ENCODE assay signal across 8 cellular contexts in genomic region chr18:51029378-51029693, GRCh38. TPM values are rescaled to one million over a fixed set of nuclear protein-coding genes. Genes with fewer than 3 reads are reported as not detected.
DNase-seq lines count a peak whose midpoint lies in the region.

No MANE protein-coding gene starts in this region.

- no peaks in the 10 kb centered on the region for H3K27me3 ChIP-seq in iPS-15b (ENCODE audit: control insufficient read depth, insufficient read depth, low read length)

- H3K36me3 ChIP-seq in iPS-15b (ENCODE audit: control insufficient read depth, insufficient read depth, low read length): no peaks in the 10 kb centered on the region

- peaks cover 22% of the 10 kb centered on the region for H3K4me1 ChIP-seq in iPS-15b (ENCODE audit: control insufficient read depth, insufficient read depth, low read length)

- H3K36me3 Mint-ChIP-seq in activated T-cell treated with anti-CD3 and anti-CD28 coated beads, Interleukin-2, amount 50 U/mL, for 24 hours (ENCODE audit: low read depth): peaks cover 47% of the 10 kb centered on the region
- H3K36me3 Mint-ChIP-seq in activated T-helper 2 cell treated with anti-CD3 and anti-CD28 coated beads, Interferon-gamma antibody, Interleukin-2, Interleukin-4, amounts not matched to agents 10 μg/mL and 5 μg/mL and 100 μg/mL, durations not matched to agents 14 hours and 24 hours and 36 hours (ENCODE audit: low read depth): peaks cover 33% of the 10 kb centered on the region

- H3K4me3 Mint-ChIP-seq in activated T-cell treated with anti-CD3 and anti-CD28 coated beads, Interleukin-2, amount 50 U/mL, for 24 hours: peak overlapping the region; percentile 96
- peak overlapping the region; percentile 96 for H3K4me3 Mint-ChIP-seq in activated T-helper 2 cell treated with anti-CD3 and anti-CD28 coated beads, Interferon-gamma antibody, Interleukin-2, Interleukin-4, amounts not matched to agents 10 μg/mL and 5 μg/mL and 100 μg/mL, durations not matched to agents 14 hours and 24 hours and 36 hours (ENCODE audit: low read depth)

- intact Hi-C loops in activated T-helper 2 cell treated with anti-CD3 and anti-CD28 coated beads, Interferon-gamma antibody, Interleukin-2, Interleukin-4, amounts not matched to agents 10 μg/mL and 5 μg/mL and 100 μg/mL, durations not matched to agents 14 hours and 24 hours and 36 hours (cut with micrococcal nuclease): loop anchor here (2.0 kb wide), 1 partner anchor 61 kb away; the partner anchor contains the start of gene ELAC1

- H3K27ac ChIP-seq in substantia nigra (ENCODE audit: low read depth, low read length, poor library complexity, severe bottlenecking): peak overlapping the region; percentile 86

- peak overlapping the region; percentile 87 for H3K4me3 ChIP-seq in iPS-15b (ENCODE audit: low read depth, low read length)

- H3K27ac Mint-ChIP-seq in activated T-cell treated with anti-CD3 and anti-CD28 coated beads, Interleukin-2, amount 50 U/mL, for 24 hours: peak overlapping the region; percentile 99
- peak overlapping the region; percentile 92 for H3K27ac Mint-ChIP-seq in activated T-helper 2 cell treated with anti-CD3 and anti-CD28 coated beads, Interferon-gamma antibody, Interleukin-2, Interleukin-4, amounts not matched to agents 10 μg/mL and 5 μg/mL and 100 μg/mL, durations not matched to agents 14 hours and 24 hours and 36 hours

- H3K27me3 Mint-ChIP-seq in activated T-cell treated with anti-CD3 and anti-CD28 coated beads, Interleukin-2, amount 50 U/mL, for 24 hours: no peaks in the 10 kb centered on the region
- H3K27me3 Mint-ChIP-seq in activated T-helper 2 cell treated with anti-CD3 and anti-CD28 coated beads, Interferon-gamma antibody, Interleukin-2, Interleukin-4, amounts not matched to agents 10 μg/mL and 5 μg/mL and 100 μg/mL, durations not matched to agents 14 hours and 24 hours and 36 hours (ENCODE audit: low read depth): no peaks in the 10 kb centered on the region

- peak overlapping the region; percentile 75 for H3K9ac ChIP-seq in iPS-15b (ENCODE audit: low read depth, low read length)

- no peaks in the 10 kb centered on the region for H3K9me3 Mint-ChIP-seq in activated T-cell treated with anti-CD3 and anti-CD28 coated beads, Interleukin-2, amount 50 U/mL, for 24 hours
- H3K9me3 Mint-ChIP-seq in activated T-helper 2 cell treated with anti-CD3 and anti-CD28 coated beads, Interferon-gamma antibody, Interleukin-2, Interleukin-4, amounts not matched to agents 10 μg/mL and 5 μg/mL and 100 μg/mL, durations not matched to agents 14 hours and 24 hours and 36 hours: no peaks in the 10 kb centered on the region

- peaks cover 55% of the 10 kb centered on the region for H3K4me1 Mint-ChIP-seq in activated T-cell treated with anti-CD3 and anti-CD28 coated beads, Interleukin-2, amount 50 U/mL, for 24 hours (ENCODE audit: low read depth)
- H3K4me1 Mint-ChIP-seq in activated T-helper 2 cell treated with anti-CD3 and anti-CD28 coated beads, Interferon-gamma antibody, Interleukin-2, Interleukin-4, amounts not matched to agents 10 μg/mL and 5 μg/mL and 100 μg/mL, durations not matched to agents 14 hours and 24 hours and 36 hours (ENCODE audit: low read depth): peaks cover 39% of the 10 kb centered on the region

- no peak for DNase-seq in activated T-cell treated with anti-CD3 and anti-CD28 coated beads, Interleukin-2, amount 50 U/mL, for 24 hours
- DNase-seq in activated T-cell treated with anti-CD3 and anti-CD28 coated beads for 4 hours (no peak), substantia nigra (lab: John Stamatoyannopoulos, UW) (no peak), NCI-H510A treated with DMSO at 0.1 percent for 48 hours (lab: John Stamatoyannopoulos, UW) (no peak), NCI-H128 (lab: John Stamatoyannopoulos, UW; ENCODE audit: unreplicated experiment) (no peak)
- no peak for DNase-seq in activated T-helper 2 cell treated with anti-CD3 and anti-CD28 coated beads, Interferon-gamma antibody, Interleukin-2, Interleukin-4, amounts not matched to agents 10 μg/mL and 5 μg/mL and 100 μg/mL, durations not matched to agents 14 hours and 24 hours and 36 hours (ENCODE audit: low spot score)
- DNase-seq in activated CD4-positive, alpha-beta T cell treated with anti-CD3 and anti-CD28 coated beads for 48 hours: no peak

- no peaks in the 10 kb centered on the region for H3K9me3 ChIP-seq in iPS-15b (ENCODE audit: control insufficient read depth, insufficient read depth, low read length)

RNA-seq across cellular contexts. Expression of gene SMAD4, which starts 0.7 kb away (rescaled TPM):
- total RNA-seq in activated T-helper 2 cell treated with anti-CD3 and anti-CD28 coated beads, Interferon-gamma antibody, Interleukin-2, Interleukin-4, amounts not matched to agents 10 μg/mL and 5 μg/mL and 100 μg/mL, durations not matched to agents 14 hours and 24 hours and 36 hours: 73.0 and 77.1 TPM in 2 replicates
